12 cellular contexts compared by ENCODE assay signal in the genomic region with DNA sequence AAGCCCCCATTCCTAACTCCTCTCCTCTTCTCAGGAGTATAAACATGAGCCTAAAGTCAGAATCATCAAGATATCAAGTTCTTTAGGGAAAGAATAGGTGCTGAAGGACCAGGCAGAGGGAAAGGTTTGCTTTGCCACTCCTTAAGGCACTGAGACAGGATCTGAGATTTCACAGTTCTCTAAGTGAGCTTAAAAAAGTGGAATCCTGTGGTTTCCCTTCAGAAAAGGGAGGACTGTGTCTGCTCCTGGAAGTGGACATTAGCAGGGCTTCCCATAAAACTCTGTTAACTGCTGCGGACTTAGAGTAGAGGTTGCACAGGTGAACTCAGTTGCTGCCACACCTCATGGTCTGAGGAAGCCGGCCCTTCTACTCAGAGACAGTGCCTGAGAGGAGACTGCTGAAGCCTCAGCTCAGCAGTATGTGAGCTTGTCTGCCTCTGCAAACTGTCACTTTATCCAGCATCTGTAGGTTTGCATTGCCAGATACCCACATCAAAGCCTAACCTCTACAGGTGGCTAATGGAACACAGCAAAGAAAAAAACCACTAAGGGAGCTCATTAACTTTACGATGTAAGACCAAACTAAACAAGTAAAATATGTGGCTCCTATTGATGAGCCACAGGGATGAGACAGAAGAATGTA. TPM values are rescaled to one million over a fixed set of nuclear protein-coding genes. Genes with fewer than 3 reads are reported as not detected.
DNase-seq lines count a peak whose midpoint lies in the region; ATAC-seq and TF ChIP-seq lines count a peak whose summit lies in the region.
"Had no signal": no experiment of that assay in that cellular context is flagged by ENCODE, and none has a peak within 500 bp of the region (broad histone marks: within the 10 kb centered on the region; RNA-seq: fewer than 3 reads in every experiment).

No MANE protein-coding gene starts in this region.

- in situ Hi-C loops in astrocyte of the spinal cord (cut with HindIII; ENCODE audit: low sequenced_read_pairs) (no loop called here), GM13977 (cut with MboI; ENCODE audit: low pct_unique_long_range_greater_than_20kb, low sequenced_read_pairs, unreplicated experiment) (no loop called here)

- H3K27ac Mint-ChIP-seq in activated naive CD4-positive, alpha-beta T cell treated with anti-CD3 and anti-CD28 coated beads, Interleukin-2, amount 50 U/mL, for 72 hours: peak overlapping the region in 1 of 2 donors; percentile 61

- H3K4me3 ChIP-seq in astrocyte of the spinal cord (ENCODE audit: low read depth, low read length): no peak overlapping the region
- H3K4me3 ChIP-seq: right atrium auricular region had no signal

- peaks cover 4 to 11% of the 10 kb centered on the region in 2 donors for H3K9me3 Mint-ChIP-seq in activated naive CD4-positive, alpha-beta T cell treated with anti-CD3 and anti-CD28 coated beads, Interleukin-2, amount 50 U/mL, for 72 hours

- ATAC-seq in activated naive CD4-positive, alpha-beta T cell treated with anti-CD3 and anti-CD28 coated beads, Interleukin-2, amount 50 U/mL, for 72 hours: peak; percentile 51 to 61
- peak; percentile 59 for ATAC-seq in stimulated activated naive CD8-positive, alpha-beta T cell treated with anti-CD3 and anti-CD28 coated beads, Interleukin-15, Interleukin-2, amounts not matched to agents 100 U/mL and 50 U/mL, for 24 hours
- ATAC-seq in GM19452 (IDR thresholded peaks at IDR 0.05; ENCODE audit: unreplicated experiment) (no peak), HG02938 (IDR thresholded peaks at IDR 0.05; ENCODE audit: unreplicated experiment) (no peak)
- ATAC-seq: Panc1 had no signal

- TF ChIP-seq CTCF in astrocyte of the spinal cord (IDR thresholded peaks at IDR 0.05; ENCODE audit: low read depth, low read length) (no peak), GM13977 (IDR thresholded peaks at IDR 0.05; ENCODE audit: extremely low read depth, insufficient read depth, missing control alignments) (no peak)

- peaks cover 6 to 28% of the 10 kb centered on the region in 2 donors for H3K36me3 Mint-ChIP-seq in activated naive CD4-positive, alpha-beta T cell treated with anti-CD3 and anti-CD28 coated beads, Interleukin-2, amount 50 U/mL, for 72 hours

- no peak for DNase-seq in activated naive CD4-positive, alpha-beta T cell treated with anti-CD3 and anti-CD28 coated beads, Interleukin-2, amount 50 U/mL, for 72 hours (ENCODE audit: low spot score in 2 of 2)
- no peak for DNase-seq in activated naive CD4-positive, alpha-beta T cell treated with Interleukin-2 at 50 U/mL for 16 hours
- DNase-seq in NCI-H146 treated with DMSO at 0.1 percent for 48 hours (lab: John Stamatoyannopoulos, UW; ENCODE audit: unreplicated experiment) (peak; percentile 68), astrocyte of the spinal cord (ENCODE audit: low read depth, low spot score) (peak; percentile 18), GM13977 (ENCODE audit: low spot score) (no peak)
- no peak for DNase-seq in stimulated activated naive CD8-positive, alpha-beta T cell treated with anti-CD3 and anti-CD28 coated beads, Interleukin-15, Interleukin-2, amounts not matched to agents 100 U/mL and 50 U/mL, for 24 hours
- DNase-seq: effector CD4-positive, alpha-beta T cell; Kasumi-1 had no signal

RNA-seq across cellular contexts. Expression of a gene that starts 42.9 kb away (rescaled TPM):
- total RNA-seq in activated naive CD4-positive, alpha-beta T cell treated with anti-CD3 and anti-CD28 coated beads, Interleukin-2, amount 50 U/mL, for 72 hours: 10 to 100 TPM; 25.6 to 26.7 TPM

Comparison
In these comparisons a context has a peak if more than half of its experiments do, and no peak if none do; other contexts are left out.
1. ATAC-seq: peak in activated naive CD4-positive, alpha-beta T cell treated with anti-CD3 and anti-CD28 coated beads, Interleukin-2, amount 50 U/mL, for 72 hours (2 of 2) and stimulated activated naive CD8-positive, alpha-beta T cell treated with anti-CD3 and anti-CD28 coated beads, Interleukin-15, Interleukin-2, amounts not matched to agents 100 U/mL and 50 U/mL, for 24 hours (single experiment); none in GM19452 (single experiment) and HG02938 (single experiment).
2. DNase-seq: peak in NCI-H146 treated with DMSO at 0.1 percent for 48 hours (single experiment) and astrocyte of the spinal cord (single experiment); none in activated naive CD4-positive, alpha-beta T cell treated with anti-CD3 and anti-CD28 coated beads, Interleukin-2, amount 50 U/mL, for 72 hours (0 of 2), activated naive CD4-positive, alpha-beta T cell treated with Interleukin-2 at 50 U/mL for 16 hours (single experiment), stimulated activated naive CD8-positive, alpha-beta T cell treated with anti-CD3 and anti-CD28 coated beads, Interleukin-15, Interleukin-2, amounts not matched to agents 100 U/mL and 50 U/mL, for 24 hours (single experiment) and GM13977 (single experiment).